Comparison of ENCODE assay signal across 2 cellular contexts in the genomic region with DNA sequence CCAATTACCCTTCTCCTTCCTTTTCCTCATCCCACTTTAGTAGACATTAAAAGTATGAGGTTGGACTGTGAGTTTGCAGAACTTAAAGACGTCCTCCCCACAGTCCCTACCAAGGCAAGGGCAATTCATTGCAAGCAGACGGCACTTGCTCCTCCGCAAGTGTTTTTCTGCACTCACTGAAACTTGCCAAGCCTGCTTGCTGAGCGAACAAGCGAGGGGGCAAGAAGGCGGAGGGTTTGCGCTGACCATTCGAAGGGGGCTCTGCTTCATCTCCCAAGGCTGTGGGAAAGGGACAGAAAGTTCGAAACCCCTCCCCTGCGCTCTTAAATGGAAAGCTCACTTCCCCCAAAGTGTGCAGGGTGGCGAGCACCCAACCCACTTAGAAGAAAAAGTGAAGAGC.
TF ChIP-seq lines count a peak whose summit lies in the region.

No MANE protein-coding gene starts in this region.

TF ChIP-seq in HepG2, 621 proteins besides CTCF, POLR2A, EP300 and RAD21 (continued from another document):
- TF ChIP-seq SIX1 (CRISPR knock-in tag; IDR thresholded peaks at IDR 0.05; ENCODE audit: borderline replicate concordance) (no peak), ZNF569 (CRISPR knock-in tag; IDR thresholded peaks at IDR 0.05; ENCODE audit: borderline replicate concordance) (no peak), XBP1 (CRISPR knock-in tag; IDR thresholded peaks at IDR 0.05) (no peak)
- TF ChIP-seq, protein P1, sequence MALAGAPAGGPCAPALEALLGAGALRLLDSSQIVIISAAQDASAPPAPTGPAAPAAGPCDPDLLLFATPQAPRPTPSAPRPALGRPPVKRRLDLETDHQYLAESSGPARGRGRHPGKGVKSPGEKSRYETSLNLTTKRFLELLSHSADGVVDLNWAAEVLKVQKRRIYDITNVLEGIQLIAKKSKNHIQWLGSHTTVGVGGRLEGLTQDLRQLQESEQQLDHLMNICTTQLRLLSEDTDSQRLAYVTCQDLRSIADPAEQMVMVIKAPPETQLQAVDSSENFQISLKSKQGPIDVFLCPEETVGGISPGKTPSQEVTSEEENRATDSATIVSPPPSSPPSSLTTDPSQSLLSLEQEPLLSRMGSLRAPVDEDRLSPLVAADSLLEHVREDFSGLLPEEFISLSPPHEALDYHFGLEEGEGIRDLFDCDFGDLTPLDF (CRISPR knock-in tag; IDR thresholded peaks at IDR 0.05): no peak

TF ChIP-seq in HEK293T, 16 proteins besides CTCF, POLR2A, EP300 and RAD21 (continued from another document):
- TF ChIP-seq, protein P2, sequence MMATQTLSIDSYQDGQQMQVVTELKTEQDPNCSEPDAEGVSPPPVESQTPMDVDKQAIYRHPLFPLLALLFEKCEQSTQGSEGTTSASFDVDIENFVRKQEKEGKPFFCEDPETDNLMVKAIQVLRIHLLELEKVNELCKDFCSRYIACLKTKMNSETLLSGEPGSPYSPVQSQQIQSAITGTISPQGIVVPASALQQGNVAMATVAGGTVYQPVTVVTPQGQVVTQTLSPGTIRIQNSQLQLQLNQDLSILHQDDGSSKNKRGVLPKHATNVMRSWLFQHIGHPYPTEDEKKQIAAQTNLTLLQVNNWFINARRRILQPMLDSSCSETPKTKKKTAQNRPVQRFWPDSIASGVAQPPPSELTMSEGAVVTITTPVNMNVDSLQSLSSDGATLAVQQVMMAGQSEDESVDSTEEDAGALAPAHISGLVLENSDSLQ (IDR thresholded peaks at IDR 0.05): no peak
- TF ChIP-seq L3MBTL2 (conservative IDR thresholded peaks at IDR 0.05): no peak
